In genomic region chr15:64836023-64836536, GRCh38 we compare ENCODE assay signal across 1 cellular context.
TF ChIP-seq lines count a peak whose summit lies in the region.

No MANE protein-coding gene starts in this region.

TF ChIP-seq in IMR-90, 13 proteins besides CTCF, POLR2A, EP300 and RAD21 (continued from another document):
- no peak for TF ChIP-seq SMC3 (IDR thresholded peaks at IDR 0.05; ENCODE audit: low read depth, low read length)
- no peak for TF ChIP-seq RFX5 (IDR thresholded peaks at IDR 0.05; ENCODE audit: low read depth, low read length)
